Comparison of ENCODE assay signal across 4 cellular contexts in the genomic region with DNA sequence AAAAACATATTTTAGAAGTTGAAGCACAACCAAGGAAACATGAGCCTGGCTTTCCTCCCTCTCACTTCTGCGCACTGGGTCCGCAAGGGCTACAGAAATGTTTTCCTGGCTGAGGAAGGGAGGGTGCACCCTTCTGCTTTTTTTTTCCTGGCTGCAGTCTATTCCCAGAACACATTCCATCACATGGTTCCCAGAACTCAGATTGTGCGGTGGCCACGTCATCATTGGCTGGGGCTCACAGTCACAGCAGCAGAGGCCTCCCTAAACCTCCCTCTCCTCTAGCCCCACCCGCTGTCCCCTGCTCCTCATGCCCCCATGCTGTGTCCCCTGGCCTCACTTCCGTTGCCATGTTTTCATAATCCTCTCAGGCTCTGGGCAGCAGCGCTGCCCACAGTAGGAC. TPM values are rescaled to one million over a fixed set of nuclear protein-coding genes. Genes with fewer than 3 reads are reported as not detected.
"Had no signal": no experiment of that assay in that cellular context is flagged by ENCODE, and none has a peak within 500 bp of the region (broad histone marks: within the 10 kb centered on the region; RNA-seq: fewer than 3 reads in every experiment).

No MANE protein-coding gene starts in this region.

RNA-seq across cellular contexts. Expression of gene RIMBP3B, which starts 5.9 kb away (rescaled TPM):
- total RNA-seq: omental fat pad, prostate gland, smooth muscle cell, tibial nerve had no signal
